ENCODE assay signal across 34 cellular contexts in genomic region chr20:21258411-21258810, GRCh38.
"Had no signal": no experiment of that assay in that cellular context is flagged by ENCODE, and none has a peak within 500 bp of the region (broad histone marks: within the 10 kb centered on the region; RNA-seq: fewer than 3 reads in every experiment).

No MANE protein-coding gene starts in this region.

- H3K36me3 ChIP-seq: MG63 had no signal

- H3K27me3 ChIP-seq: MG63 had no signal

- H3K4me3 ChIP-seq: MG63 had no signal

- H3K9ac ChIP-seq: KMS-11 had no signal

- H3K9me3 ChIP-seq: MG63 had no signal

- DNase-seq: Karpas-422, Kasumi-1, MG63, MM.1S, MV-4-11, NCI-H1048, NCI-H1092, NCI-H1092 treated with DMSO at 0.1 percent for 48 hours, NCI-H1105, NCI-H1105 treated with DMSO at 0.1 percent for 48 hours, NCI-H1417, NCI-H1417 treated with DMSO at 0.1 percent for 48 hours, NCI-H1436, NCI-H1436 treated with DMSO at 0.1 percent for 48 hours, NCI-H146, NCI-H1694, NCI-H1694 treated with DMSO at 0.1 percent for 48 hours, NCI-H187, NCI-H187 treated with DMSO at 0.1 percent for 48 hours, NCI-H1930, NCI-H2029, NCI-H2029 treated with DMSO at 0.1 percent for 48 hours, NCI-H2081, NCI-H2081 treated with DMSO at 0.1 percent for 48 hours, NCI-H2107, NCI-H2171, NCI-H2171 treated with DMSO at 0.1 percent for 48 hours, NCI-H2227 treated with DMSO at 0.1 percent for 48 hours, NCI-H226, NCI-H345, NCI-H446, NCI-H446 treated with DMSO at 0.1 percent for 48 hours, NCI-H510A had no signal

- H3K4me2 ChIP-seq: KMS-11 had no signal

- H3K27ac ChIP-seq: KMS-11 had no signal
